Comparison of ENCODE assay signal across 20 cellular contexts in the genomic region with DNA sequence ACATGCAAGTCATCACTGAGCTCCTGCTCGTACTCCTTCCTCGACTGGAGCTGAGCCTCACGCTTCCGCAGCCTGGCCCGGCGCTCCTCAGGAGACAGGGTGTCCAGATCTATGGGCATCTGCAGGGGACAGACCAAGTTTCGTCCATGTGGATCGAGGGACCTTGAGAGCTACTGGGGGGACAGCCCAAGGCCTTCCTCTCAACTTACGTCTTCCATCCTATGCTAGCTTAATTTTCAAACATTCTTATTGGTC. TPM values are rescaled to one million over a fixed set of nuclear protein-coding genes. Genes with fewer than 3 reads are reported as not detected.
A peak's percentile ranks its signal among the peaks of the same experiment; 100 is the strongest.
DNase-seq lines count a peak whose midpoint lies in the region; ATAC-seq and TF ChIP-seq lines count a peak whose summit lies in the region.
"Had no signal": no experiment of that assay in that cellular context is flagged by ENCODE, and none has a peak within 500 bp of the region (broad histone marks: within the 10 kb centered on the region; RNA-seq: fewer than 3 reads in every experiment).

No MANE protein-coding gene starts in this region.

- H3K9me3 Mint-ChIP-seq in activated naive CD8-positive, alpha-beta T cell (ENCODE audit: low read depth), result no peaks in the 10 kb centered on the region
- H3K9me3 Mint-ChIP-seq in activated naive CD8-positive, alpha-beta T cell treated with anti-CD3 and anti-CD28 coated beads for 36 hours, result no peaks in the 10 kb centered on the region
- H3K9me3 Mint-ChIP-seq in naive thymus-derived CD4-positive, alpha-beta T cell, result peaks cover 0 to 4% (median 0%) of the 10 kb centered on the region in 11 donors

- H3K36me3 ChIP-seq in naive thymus-derived CD4-positive, alpha-beta T cell (ENCODE audit: control insufficient read depth in 2 of 3, insufficient read depth in 3 of 3, low read length in 3 of 3), result peaks cover 0 to 36% (median 0%) of the 10 kb centered on the region in 3 experiments

- no peaks in the 10 kb centered on the region for H3K36me3 Mint-ChIP-seq in activated naive CD8-positive, alpha-beta T cell
- peaks cover 7% of the 10 kb centered on the region for H3K36me3 Mint-ChIP-seq in activated naive CD8-positive, alpha-beta T cell treated with anti-CD3 and anti-CD28 coated beads for 36 hours
- peaks cover 0 to 7% (median 5%) of the 10 kb centered on the region in 5 donors for H3K36me3 Mint-ChIP-seq in naive thymus-derived CD4-positive, alpha-beta T cell

- ATAC-seq in naive thymus-derived CD4-positive, alpha-beta T cell, result no peak
- ATAC-seq: Panc1, Right ventricle myocardium inferior had no signal

- no peak overlapping the region for H3K4me3 ChIP-seq in naive thymus-derived CD4-positive, alpha-beta T cell (ENCODE audit: low read length)

- peak overlapping the region; percentile 84 for H3K27ac ChIP-seq in RWPE1
- no peak overlapping the region for H3K27ac ChIP-seq in naive thymus-derived CD4-positive, alpha-beta T cell (ENCODE audit: low read depth, low read length)

- peaks cover 20 to 29% of the 10 kb centered on the region in 2 donors for H3K4me1 ChIP-seq in naive thymus-derived CD4-positive, alpha-beta T cell (ENCODE audit: control insufficient read depth in 2 of 2, insufficient read depth in 2 of 2, low read length in 2 of 2)

- H3K27ac Mint-ChIP-seq in activated naive CD8-positive, alpha-beta T cell, result no peak overlapping the region
- no peak overlapping the region for H3K27ac Mint-ChIP-seq in activated naive CD8-positive, alpha-beta T cell treated with anti-CD3 and anti-CD28 coated beads for 36 hours
- H3K27ac Mint-ChIP-seq in naive thymus-derived CD4-positive, alpha-beta T cell, result peak overlapping the region in 3 of 9 donors; percentile 17 to 98 (median 52)

- intact Hi-C loops in naive thymus-derived CD4-positive, alpha-beta T cell (cut with micrococcal nuclease), result loop anchor here in 1 of 2 donors (5.0 to 10.0 kb wide), 2 partner anchors 1236 to 1702 kb away; a partner anchor contains a TSS

- POLR2A ChIA-PET in RWPE1 (lab: Yijun Ruan, JAX; ENCODE audit: low non-redundant PET), result no interaction called here
- POLR2A ChIA-PET in naive thymus-derived CD4-positive, alpha-beta T cell (lab: Charles Lee), result interaction anchor here (1.1 kb wide), 1 partner anchor 24 kb away, joined by 8 read pairs; a partner anchor contains a TSS

- no peaks in the 10 kb centered on the region for H3K27me3 Mint-ChIP-seq in activated naive CD8-positive, alpha-beta T cell
- H3K27me3 Mint-ChIP-seq in activated naive CD8-positive, alpha-beta T cell treated with anti-CD3 and anti-CD28 coated beads for 36 hours, result no peaks in the 10 kb centered on the region
- peaks cover 0 to 3% (median 0%) of the 10 kb centered on the region in 5 donors for H3K27me3 Mint-ChIP-seq in naive thymus-derived CD4-positive, alpha-beta T cell
- H3K27me3 Mint-ChIP-seq: CD4-positive, alpha-beta memory T cell had no signal

- H3K9me3 ChIP-seq in naive thymus-derived CD4-positive, alpha-beta T cell (ENCODE audit: control insufficient read depth in 2 of 3, low read length in 3 of 3), result no peaks in the 10 kb centered on the region

- CTCF ChIA-PET in RWPE1 (lab: Yijun Ruan, JAX), result no interaction called here
- CTCF ChIA-PET in naive thymus-derived CD4-positive, alpha-beta T cell (lab: Charles Lee), result interaction anchor here (0.6 kb wide), 1 partner anchor 58 kb away, joined by 3 read pairs; no protein-coding TSS in a partner anchor

- no peak for DNase-seq in activated naive CD8-positive, alpha-beta T cell treated with anti-CD3 and anti-CD28 coated beads for 36 hours
- DNase-seq in RWPE1 (ENCODE audit: low spot score), result no peak
- no peak for DNase-seq in naive thymus-derived CD4-positive, alpha-beta T cell
- DNase-seq in stimulated activated CD4-positive, alpha-beta T cell treated with anti-CD3 and anti-CD28 coated beads, Interleukin-15, amount 100 ng/mL, for 24 hours, result no peak
- DNase-seq in NCI-H2029 (lab: John Stamatoyannopoulos, UW), result no peak
- no peak for DNase-seq in epidermal melanocyte (ENCODE audit: insufficient read length, low spot score)
- DNase-seq: CD4-positive, alpha-beta memory T cell; DMS79 treated with DMSO at 0.1 percent for 48 hours; HCEC 1CT; IMR-90; Kasumi-1; MM.1S; NCI-H1105; NCI-H1694; NCI-H2107; NCI-H226; NCI-H524 treated with DMSO at 0.1 percent for 48 hours had no signal

- peaks cover 33% of the 10 kb centered on the region for H3K4me1 Mint-ChIP-seq in activated naive CD8-positive, alpha-beta T cell (ENCODE audit: low read depth)
- H3K4me1 Mint-ChIP-seq in activated naive CD8-positive, alpha-beta T cell treated with anti-CD3 and anti-CD28 coated beads for 36 hours, result peaks cover 17% of the 10 kb centered on the region
- peaks cover 5 to 47% (median 33%) of the 10 kb centered on the region in 7 donors for H3K4me1 Mint-ChIP-seq in naive thymus-derived CD4-positive, alpha-beta T cell

- TF ChIP-seq CTCF in RWPE1 (conservative IDR thresholded peaks at IDR 0.05; ENCODE audit: low read depth), result no peak

- H3K4me3 Mint-ChIP-seq in activated naive CD8-positive, alpha-beta T cell, result peak overlapping the region; percentile 47
- H3K4me3 Mint-ChIP-seq in activated naive CD8-positive, alpha-beta T cell treated with anti-CD3 and anti-CD28 coated beads for 36 hours, result no peak overlapping the region
- peak overlapping the region in 6 of 10 donors; percentile 9 to 94 (median 44) for H3K4me3 Mint-ChIP-seq in naive thymus-derived CD4-positive, alpha-beta T cell

- H3K27me3 ChIP-seq in naive thymus-derived CD4-positive, alpha-beta T cell (ENCODE audit: control insufficient read depth in 2 of 2, insufficient read depth in 2 of 2, low read length in 2 of 2), result no peaks in the 10 kb centered on the region

RNA-seq across cellular contexts. Expression of a gene that starts 2.4 kb away (rescaled TPM):
- 10 to 100 TPM; 75.0 to 82.4 TPM for total RNA-seq in activated naive CD8-positive, alpha-beta T cell treated with anti-CD3 and anti-CD28 coated beads for 36 hours
- total RNA-seq in naive thymus-derived CD4-positive, alpha-beta T cell, result 10 to 100 TPM; 34.3 to 79.3 (median 65.2) TPM
- 100 to 1,000 TPM; 132 to 149 TPM for polyA plus RNA-seq in naive thymus-derived CD4-positive, alpha-beta T cell

RNA-seq across cellular contexts. Expression of a gene that starts 3.6 kb away (rescaled TPM):
- 10 to 100 TPM; 24.4 to 26.1 TPM for total RNA-seq in activated naive CD8-positive, alpha-beta T cell treated with anti-CD3 and anti-CD28 coated beads for 36 hours
- total RNA-seq in naive thymus-derived CD4-positive, alpha-beta T cell, result 10 to 100 TPM; 16.8 to 31.8 (median 27.8) TPM
- polyA plus RNA-seq in naive thymus-derived CD4-positive, alpha-beta T cell, result 10 to 100 TPM; 21.9 to 33.0 TPM

RNA-seq across cellular contexts. Expression of a gene that starts 24.2 kb away (rescaled TPM):
- total RNA-seq in activated naive CD8-positive, alpha-beta T cell treated with anti-CD3 and anti-CD28 coated beads for 36 hours, result 100 to 1,000 TPM; 342 to 350 TPM
- 100 to 1,000 TPM; 198 to 390 (median 259) TPM for total RNA-seq in naive thymus-derived CD4-positive, alpha-beta T cell
- polyA plus RNA-seq in naive thymus-derived CD4-positive, alpha-beta T cell, result 100 to 1,000 TPM; 382 to 434 TPM

RNA-seq across cellular contexts. Expression of a gene that starts 33.4 kb away (rescaled TPM):
- 100 to 1,000 TPM; 294 to 304 TPM for total RNA-seq in activated naive CD8-positive, alpha-beta T cell treated with anti-CD3 and anti-CD28 coated beads for 36 hours
- 100 to 1,000 TPM; 145 to 309 (median 279) TPM for total RNA-seq in naive thymus-derived CD4-positive, alpha-beta T cell
- 100 to 1,000 TPM; 278 to 315 TPM for polyA plus RNA-seq in naive thymus-derived CD4-positive, alpha-beta T cell

RNA-seq across cellular contexts. Expression of a gene that starts 43.0 kb away (rescaled TPM):
- 1 to 10 TPM; 1.1 to 1.2 TPM for total RNA-seq in activated naive CD8-positive, alpha-beta T cell treated with anti-CD3 and anti-CD28 coated beads for 36 hours
- total RNA-seq in naive thymus-derived CD4-positive, alpha-beta T cell, result 1 to 10 TPM in 2 of 5 experiments, under 1 TPM in 3; 0.70 to 3.3 (median 0.94) TPM
- polyA plus RNA-seq in naive thymus-derived CD4-positive, alpha-beta T cell, result not detected
- polyA plus RNA-seq: CD4-positive, alpha-beta memory T cell had no signal
